Comparison of ENCODE assay signal across 24 cellular contexts in genomic region chr3:124545891-124546290, GRCh38.
"Had no signal": no experiment of that assay in that cellular context is flagged by ENCODE, and none has a peak within 500 bp of the region (broad histone marks: within the 10 kb centered on the region; RNA-seq: fewer than 3 reads in every experiment).

No MANE protein-coding gene starts in this region.

- H3K27ac ChIP-seq: colonic mucosa, coronary artery, epithelial cell of prostate, esophagus muscularis mucosa, esophagus squamous epithelium, foreskin keratinocyte, gastrocnemius medialis, gastroesophageal sphincter, heart left ventricle, heart right ventricle had no signal

- H3K4me1 ChIP-seq: colonic mucosa, esophagus squamous epithelium, foreskin keratinocyte, gastrocnemius medialis had no signal

- H3K9me3 Mint-ChIP-seq: dendritic cell treated with granulocyte-macrophage colony-stimulating factor and Interleukin-4, amounts not matched to agents 40 ng/mL and 50 ng/mL, for 4 days; effector memory CD8-positive, alpha-beta T cell had no signal

- H3K27ac Mint-ChIP-seq: dendritic cell treated with granulocyte-macrophage colony-stimulating factor and Interleukin-4, amounts not matched to agents 40 ng/mL and 50 ng/mL, for 4 days; effector memory CD8-positive, alpha-beta T cell had no signal

- H3K36me3 ChIP-seq: colonic mucosa, esophagus muscularis mucosa, esophagus squamous epithelium, gastrocnemius medialis, gastroesophageal sphincter, heart left ventricle, heart right ventricle had no signal

- H3K9me3 ChIP-seq: colonic mucosa, esophagus muscularis mucosa, esophagus squamous epithelium, gastrocnemius medialis, gastroesophageal sphincter, heart left ventricle, heart right ventricle had no signal

- ATAC-seq: effector memory CD8-positive, alpha-beta T cell; esophagus mucosa; foreskin keratinocyte; gastrocnemius medialis; gastroesophageal sphincter; heart left ventricle; heart right ventricle had no signal

- H3K4me3 ChIP-seq: colonic mucosa, coronary artery, dorsolateral prefrontal cortex, esophagus muscularis mucosa, esophagus squamous epithelium, gastrocnemius medialis, gastroesophageal sphincter, heart left ventricle, heart right ventricle had no signal

- H3K27me3 ChIP-seq: colonic mucosa, dorsolateral prefrontal cortex, esophagus muscularis mucosa, gastrocnemius medialis, gastroesophageal sphincter, heart left ventricle, heart right ventricle had no signal

- H3K4me3 Mint-ChIP-seq: dendritic cell treated with granulocyte-macrophage colony-stimulating factor and Interleukin-4, amounts not matched to agents 40 ng/mL and 50 ng/mL, for 4 days; effector memory CD8-positive, alpha-beta T cell had no signal

- DNase-seq: colonic mucosa; cortex of kidney; dermis blood vessel endothelial cell; dorsolateral prefrontal cortex; effector CD4-positive, alpha-beta T cell; effector CD8-positive, alpha-beta T cell; effector memory CD4-positive, alpha-beta T cell; effector memory CD8-positive, alpha-beta T cell; erythroblast; esophagus squamous epithelium; foreskin fibroblast; foreskin keratinocyte; foreskin melanocyte; gastrocnemius medialis; glutamatergic neuron; head of caudate nucleus; heart left ventricle; heart right ventricle had no signal
